10 cellular contexts compared by ENCODE assay signal in genomic region chr16:29739927-29740629, GRCh38. TPM values are rescaled to one million over a fixed set of nuclear protein-coding genes. Genes with fewer than 3 reads are reported as not detected.
DNase-seq lines count a peak whose midpoint lies in the region; ATAC-seq, FAIRE-seq and TF ChIP-seq lines count a peak whose summit lies in the region.
"Not testable (repeated sequence)": the region's sequence is repeated elsewhere in the genome, so short reads cannot be mapped to it uniquely, and the experiment has no call there.
"Had no signal": no experiment of that assay in that cellular context is flagged by ENCODE, and none has a peak within 500 bp of the region (broad histone marks: within the 10 kb centered on the region; RNA-seq: fewer than 3 reads in every experiment).

No MANE protein-coding gene starts in this region.

- not testable (repeated sequence) for TF ChIP-seq POLR2A in GM12891 (IDR thresholded peaks at IDR 0.05; ENCODE audit: low read depth, low read length)

- peaks cover 70% of the 10 kb centered on the region for H3K4me1 Mint-ChIP-seq in T-helper 17 cell
- H3K4me1 Mint-ChIP-seq in activated CD4-positive, alpha-beta memory T cell treated with anti-CD3 and anti-CD28 coated beads, Interleukin-2, amount 10 ng/mL, durations not matched to agents 7 days and 5 days: peaks cover 76% of the 10 kb centered on the region
- H3K4me1 Mint-ChIP-seq in activated naive CD8-positive, alpha-beta T cell treated with anti-CD3 and anti-CD28 coated beads for 36 hours: peaks cover 67% of the 10 kb centered on the region
- peaks cover 86 to 87% of the 10 kb centered on the region in 2 donors for H3K4me1 Mint-ChIP-seq in immature natural killer cell
- H3K4me1 Mint-ChIP-seq in natural killer cell treated with Interleukin-12 subunit alpha and Interleukin-12 subunit beta and Interleukin-15 and Interleukin-18, amount 100 ng/mL, for 72 hours (ENCODE audit: low read depth in 2 of 2): peaks cover 52 to 61% of the 10 kb centered on the region in 2 donors

- H3K27me3 ChIP-seq in BLaER1 treated with 17β-estradiol and CSF1 and Interleukin-3, amounts not matched to agents 10 nM and 100 nM: not testable (repeated sequence)

- not testable (repeated sequence) for ATAC-seq in T-helper 17 cell; natural killer cell treated with Interleukin-12 subunit alpha and Interleukin-12 subunit beta and Interleukin-15 and Interleukin-18, amount 100 ng/mL, for 72 hours

- H3K9ac ChIP-seq in BLaER1 treated with 17β-estradiol and CSF1 and Interleukin-3, amounts not matched to agents 10 nM and 100 nM: not testable (repeated sequence)

- peaks cover 17% of the 10 kb centered on the region for H3K36me3 Mint-ChIP-seq in T-helper 17 cell (ENCODE audit: low read depth)
- H3K36me3 Mint-ChIP-seq in activated CD4-positive, alpha-beta memory T cell treated with anti-CD3 and anti-CD28 coated beads, Interleukin-2, amount 10 ng/mL, durations not matched to agents 7 days and 5 days (ENCODE audit: low read depth): peaks cover 74% of the 10 kb centered on the region
- H3K36me3 Mint-ChIP-seq in activated naive CD8-positive, alpha-beta T cell treated with anti-CD3 and anti-CD28 coated beads for 36 hours: peaks cover 27% of the 10 kb centered on the region
- H3K36me3 Mint-ChIP-seq in immature natural killer cell: peaks cover 11 to 43% (median 13%) of the 10 kb centered on the region in 3 donors
- H3K36me3 Mint-ChIP-seq in natural killer cell treated with Interleukin-12 subunit alpha and Interleukin-12 subunit beta and Interleukin-15 and Interleukin-18, amount 100 ng/mL, for 72 hours: not testable (repeated sequence)

- H3K4me3 Mint-ChIP-seq in T-helper 17 cell (peak overlapping the region; percentile 69), immature natural killer cell (peak overlapping the region; percentile 1 to 87 (median 39))
- H3K4me3 Mint-ChIP-seq in activated CD4-positive, alpha-beta memory T cell treated with anti-CD3 and anti-CD28 coated beads, Interleukin-2, amount 10 ng/mL, durations not matched to agents 7 days and 5 days; activated naive CD8-positive, alpha-beta T cell treated with anti-CD3 and anti-CD28 coated beads for 36 hours; natural killer cell treated with Interleukin-12 subunit alpha and Interleukin-12 subunit beta and Interleukin-15 and Interleukin-18, amount 100 ng/mL, for 72 hours: not testable (repeated sequence)

- H3K4me3 ChIP-seq in BLaER1 treated with 17β-estradiol and CSF1 and Interleukin-3, amounts not matched to agents 10 nM and 100 nM: not testable (repeated sequence)

- H3K27me3 Mint-ChIP-seq in T-helper 17 cell; activated CD4-positive, alpha-beta memory T cell treated with anti-CD3 and anti-CD28 coated beads, Interleukin-2, amount 10 ng/mL, durations not matched to agents 7 days and 5 days; activated naive CD8-positive, alpha-beta T cell treated with anti-CD3 and anti-CD28 coated beads for 36 hours; natural killer cell treated with Interleukin-12 subunit alpha and Interleukin-12 subunit beta and Interleukin-15 and Interleukin-18, amount 100 ng/mL, for 72 hours: not testable (repeated sequence)
- peaks cover 10 to 19% (median 16%) of the 10 kb centered on the region in 3 donors for H3K27me3 Mint-ChIP-seq in immature natural killer cell (ENCODE audit: low read depth in 3 of 3)

- peaks cover 73 to 95% (median 89%) of the 10 kb centered on the region in 10 experiments for H3K4me1 ChIP-seq in BLaER1 treated with 17β-estradiol and CSF1 and Interleukin-3, amounts not matched to agents 10 nM and 100 nM

- H3K9me3 Mint-ChIP-seq in activated CD4-positive, alpha-beta memory T cell treated with anti-CD3 and anti-CD28 coated beads, Interleukin-2, amount 10 ng/mL, durations not matched to agents 7 days and 5 days; activated naive CD8-positive, alpha-beta T cell treated with anti-CD3 and anti-CD28 coated beads for 36 hours; immature natural killer cell; natural killer cell treated with Interleukin-12 subunit alpha and Interleukin-12 subunit beta and Interleukin-15 and Interleukin-18, amount 100 ng/mL, for 72 hours: not testable (repeated sequence)

- peak overlapping the region in 10 of 11 experiments; percentile 6 to 99 (median 70); a peak in 15 of 22 replicates for H3K4me2 ChIP-seq in BLaER1 treated with 17β-estradiol and CSF1 and Interleukin-3, amounts not matched to agents 10 nM and 100 nM

- peaks cover 0 to 33% (median 0%) of the 10 kb centered on the region in 11 experiments; a peak in 6 of 22 replicates for H4K20me1 ChIP-seq in BLaER1 treated with 17β-estradiol and CSF1 and Interleukin-3, amounts not matched to agents 10 nM and 100 nM

- H3K9me3 ChIP-seq in BLaER1 treated with 17β-estradiol and CSF1 and Interleukin-3, amounts not matched to agents 10 nM and 100 nM (replicated peaks in 1 of 11); T-helper 17 cell (ENCODE audit: control insufficient read depth, low read length, poor library complexity, severe bottlenecking): not testable (repeated sequence)

- H3K27ac Mint-ChIP-seq in T-helper 17 cell (peak overlapping the region; percentile 100), immature natural killer cell (peak overlapping the region; percentile 91 to 100 (median 95))
- H3K27ac Mint-ChIP-seq in activated CD4-positive, alpha-beta memory T cell treated with anti-CD3 and anti-CD28 coated beads, Interleukin-2, amount 10 ng/mL, durations not matched to agents 7 days and 5 days: peak overlapping the region; percentile 57
- H3K27ac Mint-ChIP-seq in activated naive CD8-positive, alpha-beta T cell treated with anti-CD3 and anti-CD28 coated beads for 36 hours: peak overlapping the region; percentile 71
- H3K27ac Mint-ChIP-seq in natural killer cell treated with Interleukin-12 subunit alpha and Interleukin-12 subunit beta and Interleukin-15 and Interleukin-18, amount 100 ng/mL, for 72 hours: peak overlapping the region; percentile 55 to 78

- peak overlapping the region in 1 of 11 experiments; percentile 5; a peak in 1 of 22 replicates for H3K27ac ChIP-seq in BLaER1 treated with 17β-estradiol and CSF1 and Interleukin-3, amounts not matched to agents 10 nM and 100 nM

- H3K36me3 ChIP-seq in BLaER1 treated with 17β-estradiol and CSF1 and Interleukin-3, amounts not matched to agents 10 nM and 100 nM: peaks cover 22 to 51% (median 34%) of the 10 kb centered on the region in 11 experiments

- not testable (repeated sequence) for DNase-seq in GM12891 (ENCODE audit: insufficient read length, low spot score); T-helper 17 cell; activated CD4-positive, alpha-beta memory T cell treated with anti-CD3 and anti-CD28 coated beads, Interleukin-2, amount 10 ng/mL, durations not matched to agents 7 days and 5 days; activated naive CD8-positive, alpha-beta T cell treated with anti-CD3 and anti-CD28 coated beads for 36 hours; immature natural killer cell; natural killer cell treated with Interleukin-12 subunit alpha and Interleukin-12 subunit beta and Interleukin-15 and Interleukin-18, amount 100 ng/mL, for 72 hours (ENCODE audit: low spot score)

- POLR2A ChIA-PET in activated CD4-positive, alpha-beta memory T cell treated with anti-CD3 and anti-CD28 coated beads, Interleukin-2, amount 10 ng/mL, durations not matched to agents 7 days and 5 days (lab: Charles Lee): interaction anchor here (1.4 to 1.9 kb wide), 6 partner anchors 9 to 68 kb away, joined by 3 to 27 read pairs (median 8); partner anchors contain the start of gene KIF22

- FAIRE-seq in GM12891 (lab: Jason Lieb, UNC): peak; percentile 55

- CTCF ChIA-PET in activated CD4-positive, alpha-beta memory T cell treated with anti-CD3 and anti-CD28 coated beads, Interleukin-2, amount 10 ng/mL, durations not matched to agents 7 days and 5 days (lab: Charles Lee): interaction anchor here (1.8 kb wide), 1 partner anchor 49 kb away, joined by 4 read pairs; no protein-coding TSS in a partner anchor

RNA-seq across cellular contexts. Expression of gene C16orf54, which starts 5.7 kb away (rescaled TPM):
- polyA plus RNA-seq in GM12891 (2012; ENCODE audit: low read depth, missing spikeins): 1.1 TPM
- 100 to 1,000 TPM; 172 to 259 TPM for total RNA-seq in T-helper 17 cell
- total RNA-seq in activated CD4-positive, alpha-beta memory T cell treated with anti-CD3 and anti-CD28 coated beads, Interleukin-2, amount 10 ng/mL, durations not matched to agents 7 days and 5 days: 10 to 100 TPM; 94.6 to 99.2 TPM
- total RNA-seq in activated naive CD8-positive, alpha-beta T cell treated with anti-CD3 and anti-CD28 coated beads for 36 hours: 10 to 100 TPM; 17.3 to 19.1 TPM
- polyA plus RNA-seq in immature natural killer cell: 10 to 100 TPM in 2 of 3 donors, 1 to 10 TPM in 1; 9.6 to 39.8 (median 21.9) TPM
- 10 to 100 TPM; 15.1 to 17.9 TPM for total RNA-seq in natural killer cell treated with Interleukin-12 subunit alpha and Interleukin-12 subunit beta and Interleukin-15 and Interleukin-18, amount 100 ng/mL, for 72 hours
- total RNA-seq: H9, PC-3 had no signal
- polyA plus RNA-seq: A549 had no signal

RNA-seq across cellular contexts. Expression of gene ZG16, which starts 38.0 kb away (rescaled TPM):
- not detected for polyA plus RNA-seq in GM12891 (2012; ENCODE audit: low read depth, missing spikeins)
- total RNA-seq in T-helper 17 cell: not detected
- total RNA-seq in activated CD4-positive, alpha-beta memory T cell treated with anti-CD3 and anti-CD28 coated beads, Interleukin-2, amount 10 ng/mL, durations not matched to agents 7 days and 5 days: not detected
- total RNA-seq in activated naive CD8-positive, alpha-beta T cell treated with anti-CD3 and anti-CD28 coated beads for 36 hours: not detected
- polyA plus RNA-seq in immature natural killer cell: not detected
- total RNA-seq in natural killer cell treated with Interleukin-12 subunit alpha and Interleukin-12 subunit beta and Interleukin-15 and Interleukin-18, amount 100 ng/mL, for 72 hours: not detected
- total RNA-seq: H9, PC-3 had no signal
- polyA plus RNA-seq: A549 had no signal

RNA-seq across cellular contexts. Expression of gene KIF22, which starts 50.5 kb away (rescaled TPM):
- polyA plus RNA-seq in GM12891 (2012; ENCODE audit: low read depth, missing spikeins): 52.3 TPM
- total RNA-seq in T-helper 17 cell: 10 to 100 TPM; 74.3 to 89.0 TPM
- total RNA-seq in activated CD4-positive, alpha-beta memory T cell treated with anti-CD3 and anti-CD28 coated beads, Interleukin-2, amount 10 ng/mL, durations not matched to agents 7 days and 5 days: 100 to 1,000 TPM; 187 to 192 TPM
- total RNA-seq in activated naive CD8-positive, alpha-beta T cell treated with anti-CD3 and anti-CD28 coated beads for 36 hours: 100 to 1,000 TPM; 145 to 150 TPM
- polyA plus RNA-seq in immature natural killer cell: 10 to 100 TPM; 33.1 to 45.2 (median 33.3) TPM
- 100 to 1,000 TPM in 1 of 2 donors, 10 to 100 TPM in 1; 63.4 to 174 TPM for total RNA-seq in natural killer cell treated with Interleukin-12 subunit alpha and Interleukin-12 subunit beta and Interleukin-15 and Interleukin-18, amount 100 ng/mL, for 72 hours

Comparison
In these comparisons a context has a peak if more than half of its experiments do, and no peak if none do; other contexts are left out.
1. RNA of gene C16orf54, which starts 5.7 kb away (total RNA-seq): 172 to 259 TPM in T-helper 17 cell and 94.6 to 99.2 TPM in activated CD4-positive, alpha-beta memory T cell treated with anti-CD3 and anti-CD28 coated beads, Interleukin-2, amount 10 ng/mL, durations not matched to agents 7 days and 5 days; 17.3 to 19.1 TPM in activated naive CD8-positive, alpha-beta T cell treated with anti-CD3 and anti-CD28 coated beads for 36 hours and 15.1 to 17.9 TPM in natural killer cell treated with Interleukin-12 subunit alpha and Interleukin-12 subunit beta and Interleukin-15 and Interleukin-18, amount 100 ng/mL, for 72 hours; every median in the first group is over 4 times any median in the second.
2. Peak in every context shown above with its lines, with median percentiles within 50 percentile points of each other: H3K27ac Mint-ChIP-seq.